In genomic region chr2:219230201-219230540, GRCh38 we compare ENCODE assay signal across 8 cellular contexts.
DNase-seq lines count a peak whose midpoint lies in the region; ATAC-seq and TF ChIP-seq lines count a peak whose summit lies in the region.

No MANE protein-coding gene starts in this region.

- no peaks in the 10 kb centered on the region for H3K27me3 ChIP-seq in RWPE2 (ENCODE audit: insufficient read depth, poor library complexity, severe bottlenecking)

- TF ChIP-seq CTCF in RWPE2 (IDR thresholded peaks at IDR 0.05; ENCODE audit: poor library complexity, severe bottlenecking) = no peak

- H3K9me3 ChIP-seq in RWPE2 (ENCODE audit: severe bottlenecking) = no peaks in the 10 kb centered on the region

- H3K4me1 ChIP-seq in RWPE2 (ENCODE audit: insufficient read depth, poor library complexity, severe bottlenecking) = peaks cover 7% of the 10 kb centered on the region

- H3K27ac ChIP-seq in RWPE2 (ENCODE audit: poor library complexity, severe bottlenecking) = peak overlapping the region; percentile 82

- DNase-seq in EL (peak; percentile 72), RWPE2 (ENCODE audit: low spot score) (no peak), kidney tubule cell (ENCODE audit: low spot score) (peak; percentile 84), NCI-H1048 (lab: John Stamatoyannopoulos, UW) (no peak)
- DNase-seq in central memory CD4-positive, alpha-beta T cell = peak; percentile 38
- peak; percentile 13 to 37 for DNase-seq in stimulated activated CD4-positive, alpha-beta T cell treated with anti-CD3 and anti-CD28 coated beads, Interleukin-4, amount 100 ng/mL, for 4 hours

- ATAC-seq in HG02642 (IDR thresholded peaks at IDR 0.05; ENCODE audit: poor library complexity, unreplicated experiment) (peak; percentile 20), RWPE2 (ENCODE audit: low read depth) (peak; percentile 37), GM21447 (IDR thresholded peaks at IDR 0.05; ENCODE audit: unreplicated experiment) (no peak)

- peak overlapping the region; percentile 68 for H3K4me3 ChIP-seq in RWPE2 (ENCODE audit: severe bottlenecking)

- H3K36me3 ChIP-seq in RWPE2 (ENCODE audit: low read depth) = peaks cover 70% of the 10 kb centered on the region

Comparison
In these comparisons a context has a peak if more than half of its experiments do, and no peak if none do; other contexts are left out.
1. DNase-seq: peak in EL (single experiment), central memory CD4-positive, alpha-beta T cell (single experiment), kidney tubule cell (single experiment) and stimulated activated CD4-positive, alpha-beta T cell treated with anti-CD3 and anti-CD28 coated beads, Interleukin-4, amount 100 ng/mL, for 4 hours (2 of 2); none in RWPE2 (single experiment) and NCI-H1048 (single experiment).